Comparison of ENCODE assay signal across 10 cellular contexts in genomic region chr6:146851837-146852236, GRCh38.
A peak's percentile ranks its signal among the peaks of the same experiment; 100 is the strongest.
DNase-seq lines count a peak whose midpoint lies in the region; TF ChIP-seq lines count a peak whose summit lies in the region.
"Had no signal": no experiment of that assay in that cellular context is flagged by ENCODE, and none has a peak within 500 bp of the region (broad histone marks: within the 10 kb centered on the region; RNA-seq: fewer than 3 reads in every experiment).

No MANE protein-coding gene starts in this region.

- no peaks in the 10 kb centered on the region for H3K79me2 ChIP-seq in fibroblast of lung (ENCODE audit: control insufficient read depth, insufficient read depth, low read length)

- 83% methylated on average over 1 of the region's 1 CpG for WGBS in prostate gland

- TF ChIP-seq POLR2A in breast epithelium (IDR thresholded peaks at IDR 0.05) (no peak), erythroblast (IDR thresholded peaks at IDR 0.05; ENCODE audit: low read length) (no peak), prostate gland (IDR thresholded peaks at IDR 0.05) (no peak)

- no peak for TF ChIP-seq CTCF in MCF 10A (IDR thresholded peaks at IDR 0.05; ENCODE audit: unreplicated experiment)
- TF ChIP-seq CTCF in breast epithelium (IDR thresholded peaks at IDR 0.05): no peak
- TF ChIP-seq CTCF in fibroblast of lung (conservative IDR thresholded peaks at IDR 0.05 in 1 of 2, IDR thresholded peaks at IDR 0.05 in 1 of 2; ENCODE audit: low read depth in 1 of 2, low read length in 2 of 2): no peak
- TF ChIP-seq CTCF in prostate gland (IDR thresholded peaks at IDR 0.05): no peak

- H3K4me1 ChIP-seq in breast epithelium (no peaks in the 10 kb centered on the region), fibroblast of lung (ENCODE audit: control insufficient read depth, extremely low read depth, insufficient read depth, low read length) (no peaks in the 10 kb centered on the region), prostate gland (replicated peaks) (no peaks in the 10 kb centered on the region)

- H3K27ac ChIP-seq in breast epithelium: no peak overlapping the region
- no peak overlapping the region for H3K27ac ChIP-seq in fibroblast of lung (ENCODE audit: insufficient read depth, low read length)
- H3K27ac ChIP-seq in prostate gland: no peak overlapping the region

- no peak overlapping the region for H2AFZ ChIP-seq in fibroblast of lung (ENCODE audit: low read length)

- H3K4me1 Mint-ChIP-seq in MCF 10A (ENCODE audit: insufficient read depth, unreplicated experiment): peaks cover 16% of the 10 kb centered on the region
- H3K4me1 Mint-ChIP-seq in T-helper 2 cell treated with Interferon-gamma antibody and Interleukin-4, amounts not matched to agents 5 μg/mL and 100 μg/mL, for 36 hours (ENCODE audit: low read depth): peaks cover 28% of the 10 kb centered on the region
- H3K4me1 Mint-ChIP-seq in stimulated activated naive CD8-positive, alpha-beta T cell treated with anti-CD3 and anti-CD28 coated beads, Interleukin-15, Interleukin-2, amounts not matched to agents 100 ng/mL and 50 ng/mL, for 24 hours (ENCODE audit: low read depth): peaks cover 59% of the 10 kb centered on the region

- no peaks in the 10 kb centered on the region for H3K36me3 Mint-ChIP-seq in MCF 10A (ENCODE audit: insufficient read depth, unreplicated experiment)
- peaks cover 4% of the 10 kb centered on the region for H3K36me3 Mint-ChIP-seq in T-helper 2 cell treated with Interferon-gamma antibody and Interleukin-4, amounts not matched to agents 5 μg/mL and 100 μg/mL, for 36 hours (ENCODE audit: low read depth)
- peaks cover 16% of the 10 kb centered on the region for H3K36me3 Mint-ChIP-seq in stimulated activated naive CD8-positive, alpha-beta T cell treated with anti-CD3 and anti-CD28 coated beads, Interleukin-15, Interleukin-2, amounts not matched to agents 100 ng/mL and 50 ng/mL, for 24 hours (ENCODE audit: low read depth)

- no peaks in the 10 kb centered on the region for H3K27me3 ChIP-seq in breast epithelium
- no peaks in the 10 kb centered on the region for H3K27me3 ChIP-seq in fibroblast of lung (ENCODE audit: control insufficient read depth, insufficient read depth, low read length)
- no peaks in the 10 kb centered on the region for H3K27me3 ChIP-seq in prostate gland (replicated peaks; ENCODE audit: insufficient read depth)

- no peaks in the 10 kb centered on the region for H3K36me3 ChIP-seq in breast epithelium
- H3K36me3 ChIP-seq in fibroblast of lung (ENCODE audit: control insufficient read depth, insufficient read depth, low read length): no peaks in the 10 kb centered on the region
- H3K36me3 ChIP-seq in prostate gland: no peaks in the 10 kb centered on the region

- intact Hi-C loops in MCF 10A (cut with micrococcal nuclease) (no loop called here), breast epithelium (cut with DNase I; ENCODE audit: low total_unique reads) (no loop called here), prostate gland (cut with DNase I) (no loop called here)

- no peak overlapping the region for H3K4me2 ChIP-seq in fibroblast of lung (ENCODE audit: extremely low read depth, insufficient read depth, low read length)

- H4K20me1 ChIP-seq in fibroblast of lung (ENCODE audit: control insufficient read depth, extremely low read depth, insufficient read depth, low read length): no peaks in the 10 kb centered on the region

- DNase-seq in MCF 10A (ENCODE audit: unreplicated experiment): peak; percentile 35
- DNase-seq in breast epithelium (ENCODE audit: low spot score in 2 of 2): no peak
- DNase-seq in T-helper 2 cell treated with Interferon-gamma antibody and Interleukin-4, amounts not matched to agents 5 μg/mL and 100 μg/mL, for 36 hours (ENCODE audit: low spot score): peak; percentile 69
- peak; percentile 79 to 98 for DNase-seq in fibroblast of lung (ENCODE audit: low read depth in 2 of 2)
- no peak for DNase-seq in anterior cingulate cortex (lab: John Stamatoyannopoulos, UW)
- no peak for DNase-seq in erythroblast (lab: John Stamatoyannopoulos, UW)
- DNase-seq in prostate gland (ENCODE audit: low spot score): no peak
- DNase-seq: C1 segment of cervical spinal cord, NCI-H69 had no signal

- no peak overlapping the region for H3K9ac ChIP-seq in fibroblast of lung (ENCODE audit: insufficient read depth, low read length)

- H3K9me3 ChIP-seq in breast epithelium (no peaks in the 10 kb centered on the region), fibroblast of lung (ENCODE audit: control insufficient read depth, insufficient read depth, low read depth, low read length) (no peaks in the 10 kb centered on the region), prostate gland (no peaks in the 10 kb centered on the region)

- no TSS peak for BruUV-seq in MCF 10A (replicated peaks; lab: Mats Ljungman, UMichigan)

- CTCF ChIA-PET in MCF 10A (lab: Yijun Ruan, JAX): no interaction called here

- POLR2A ChIA-PET in MCF 10A (lab: Yijun Ruan, JAX): no interaction called here

- H3K27me3 Mint-ChIP-seq in MCF 10A (ENCODE audit: insufficient read depth, unreplicated experiment): no peaks in the 10 kb centered on the region
- H3K27me3 Mint-ChIP-seq in T-helper 2 cell treated with Interferon-gamma antibody and Interleukin-4, amounts not matched to agents 5 μg/mL and 100 μg/mL, for 36 hours (ENCODE audit: low read depth): no peaks in the 10 kb centered on the region
- peaks cover 3% of the 10 kb centered on the region for H3K27me3 Mint-ChIP-seq in stimulated activated naive CD8-positive, alpha-beta T cell treated with anti-CD3 and anti-CD28 coated beads, Interleukin-15, Interleukin-2, amounts not matched to agents 100 ng/mL and 50 ng/mL, for 24 hours

- no peak overlapping the region for H3K27ac Mint-ChIP-seq in MCF 10A (ENCODE audit: low read depth, unreplicated experiment)
- peak overlapping the region; percentile 4 for H3K27ac Mint-ChIP-seq in T-helper 2 cell treated with Interferon-gamma antibody and Interleukin-4, amounts not matched to agents 5 μg/mL and 100 μg/mL, for 36 hours
- H3K27ac Mint-ChIP-seq in stimulated activated naive CD8-positive, alpha-beta T cell treated with anti-CD3 and anti-CD28 coated beads, Interleukin-15, Interleukin-2, amounts not matched to agents 100 ng/mL and 50 ng/mL, for 24 hours: peak overlapping the region; percentile 93

- H3K4me3 ChIP-seq in breast epithelium (no peak overlapping the region), fibroblast of lung (replicated peaks in 1 of 4; ENCODE audit: control extremely low read depth in 1 of 4, insufficient read depth in 1 of 4, low read depth in 3 of 4, low read length in 4 of 4) (no peak overlapping the region), prostate gland (no peak overlapping the region)

- peaks cover 11% of the 10 kb centered on the region for H3K9me3 Mint-ChIP-seq in MCF 10A (ENCODE audit: unreplicated experiment)
- H3K9me3 Mint-ChIP-seq in T-helper 2 cell treated with Interferon-gamma antibody and Interleukin-4, amounts not matched to agents 5 μg/mL and 100 μg/mL, for 36 hours: peaks cover 15% of the 10 kb centered on the region
- peaks cover 3% of the 10 kb centered on the region for H3K9me3 Mint-ChIP-seq in stimulated activated naive CD8-positive, alpha-beta T cell treated with anti-CD3 and anti-CD28 coated beads, Interleukin-15, Interleukin-2, amounts not matched to agents 100 ng/mL and 50 ng/mL, for 24 hours

- H3K4me3 Mint-ChIP-seq in MCF 10A (ENCODE audit: unreplicated experiment): no peak overlapping the region
- no peak overlapping the region for H3K4me3 Mint-ChIP-seq in T-helper 2 cell treated with Interferon-gamma antibody and Interleukin-4, amounts not matched to agents 5 μg/mL and 100 μg/mL, for 36 hours
- H3K4me3 Mint-ChIP-seq in stimulated activated naive CD8-positive, alpha-beta T cell treated with anti-CD3 and anti-CD28 coated beads, Interleukin-15, Interleukin-2, amounts not matched to agents 100 ng/mL and 50 ng/mL, for 24 hours: peak overlapping the region; percentile 30

Comparison
In these comparisons a context has a peak if more than half of its experiments do, and no peak if none do; other contexts are left out.
1. DNase-seq: peak in MCF 10A (single experiment), T-helper 2 cell treated with Interferon-gamma antibody and Interleukin-4, amounts not matched to agents 5 μg/mL and 100 μg/mL, for 36 hours (single experiment) and fibroblast of lung (2 of 2); none in breast epithelium (0 of 2), anterior cingulate cortex (0 of 58), erythroblast (0 of 2) and prostate gland (single experiment).